ENCODE assay signal across 8 cellular contexts in the genomic region with DNA sequence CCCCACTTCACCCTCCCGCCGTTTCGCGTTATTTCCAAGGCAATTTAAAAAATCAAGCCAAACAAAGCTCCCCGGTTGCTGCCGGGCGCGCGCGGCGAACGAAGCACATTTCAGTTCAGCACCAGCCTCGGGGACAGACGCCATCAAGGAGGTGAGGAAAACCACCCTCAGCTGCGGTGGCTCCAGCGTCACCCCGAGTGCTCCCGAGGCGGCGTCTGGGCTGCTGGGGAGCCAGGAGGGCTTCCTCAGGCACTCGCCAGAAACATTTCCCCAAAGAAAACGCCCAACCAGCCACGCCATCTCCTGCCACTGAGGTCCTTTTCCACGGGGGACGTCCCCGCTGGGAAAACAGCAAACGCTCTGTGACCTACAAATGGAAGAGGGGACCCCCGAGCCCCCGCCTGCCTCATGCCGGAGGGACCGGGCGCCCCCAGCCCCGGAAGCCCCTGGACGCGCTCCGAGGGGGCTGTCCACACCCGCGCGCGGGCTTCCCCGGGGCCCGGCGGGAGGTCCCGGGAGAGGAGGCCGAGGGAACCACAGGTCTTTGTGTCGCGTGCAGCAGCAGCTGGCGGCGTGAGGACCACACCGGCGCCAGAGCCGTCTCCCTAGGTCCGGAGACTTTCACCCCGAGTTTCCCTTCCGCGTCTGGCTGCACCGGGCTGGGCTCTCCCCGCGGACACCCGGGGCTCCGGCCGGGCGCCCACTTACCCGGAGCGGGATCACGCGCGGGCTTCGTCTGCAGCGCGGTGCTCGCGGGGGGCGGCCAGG. TPM values are rescaled to one million over a fixed set of nuclear protein-coding genes. Genes with fewer than 3 reads are reported as not detected.
DNase-seq lines count a peak whose midpoint lies in the region; ATAC-seq and TF ChIP-seq lines count a peak whose summit lies in the region.

No MANE protein-coding gene starts in this region.

- WGBS in body of pancreas, 2 donors: 0 to 1% methylated on average over 28 to 67 of the region's 74 CpGs
- WGBS in smooth muscle cell (ENCODE audit: low lambda C conversion rate): 2% methylated on average over 74 of the region's 74 CpGs

- DNase-seq in Right ventricle myocardium inferior (ENCODE audit: missing footprints) (no peak), cardiac septum (ENCODE audit: low spot score) (no peak), HPDE6-E6E7 (ENCODE audit: extremely low spot score) (peak; percentile 68), T-helper 22 cell (ENCODE audit: low read depth) (peak; percentile 29), body of pancreas (peak; percentile 60 to 72 (median 66)), smooth muscle cell (lab: John Stamatoyannopoulos, UW; ENCODE audit: unreplicated experiment) (peak; percentile 45), COLO829 (ENCODE audit: low spot score) (no peak)

- peak overlapping the region; percentile 96 for H3K4me2 ChIP-seq in smooth muscle cell

- intact Hi-C loops in Right ventricle myocardium inferior (cut with DNase I): no loop called here
- intact Hi-C loops in cardiac septum (cut with DNase I): no loop called here
- intact Hi-C loops in body of pancreas (cut with DNase I): no loop called here

- peak in 1 of 3 donors; percentile 14 for TF ChIP-seq POLR2A in body of pancreas (IDR thresholded peaks at IDR 0.05)

- H3K36me3 ChIP-seq in body of pancreas (replicated peaks in 1 of 2; ENCODE audit: insufficient read depth in 1 of 2, low read depth in 2 of 2): no peaks in the 10 kb centered on the region
- H3K36me3 ChIP-seq in smooth muscle cell (ENCODE audit: low read depth): no peaks in the 10 kb centered on the region

- H3K4me1 ChIP-seq in body of pancreas (peaks cover 25% of the 10 kb centered on the region), smooth muscle cell (ENCODE audit: low read depth) (peaks cover 23% of the 10 kb centered on the region)

- H3K27me3 ChIP-seq in body of pancreas (peaks cover 0 to 10% of the 10 kb centered on the region in 2 donors), smooth muscle cell (ENCODE audit: low read depth) (peaks cover 56% of the 10 kb centered on the region)

- no peaks in the 10 kb centered on the region for H3F3A ChIP-seq in smooth muscle cell (ENCODE audit: low read depth)

- ATAC-seq in Right ventricle myocardium inferior: peak; percentile 75
- peak; percentile 81 for ATAC-seq in body of pancreas

- H3K27ac ChIP-seq in body of pancreas (no peak overlapping the region), smooth muscle cell (ENCODE audit: low read depth) (no peak overlapping the region)

- H3K4me3 ChIP-seq in body of pancreas: peak overlapping the region; percentile 20 to 31
- peak overlapping the region; percentile 68 for H3K4me3 ChIP-seq in iPS-18c (ENCODE audit: insufficient read depth, low read depth, low read length)
- peak overlapping the region; percentile 58 for H3K4me3 ChIP-seq in smooth muscle cell

- TF ChIP-seq CTCF in body of pancreas (IDR thresholded peaks at IDR 0.05) (no peak), smooth muscle cell (IDR thresholded peaks at IDR 0.05; ENCODE audit: borderline replicate concordance, insufficient read depth, poor library complexity, severe bottlenecking) (no peak)

- no peaks in the 10 kb centered on the region for H3K9me3 ChIP-seq in body of pancreas
- peaks cover 2% of the 10 kb centered on the region for H3K9me3 ChIP-seq in iPS-18c (ENCODE audit: control insufficient read depth, insufficient read depth, low read length)
- no peaks in the 10 kb centered on the region for H3K9me3 ChIP-seq in smooth muscle cell (replicated peaks; ENCODE audit: low read depth)

- no peaks in the 10 kb centered on the region for H4K20me1 ChIP-seq in smooth muscle cell (ENCODE audit: low read depth)

- no peak overlapping the region for H3K9ac ChIP-seq in smooth muscle cell (ENCODE audit: low read depth)

- no peak overlapping the region for H2AFZ ChIP-seq in smooth muscle cell (ENCODE audit: low read depth)

- no peaks in the 10 kb centered on the region for H3K79me2 ChIP-seq in smooth muscle cell (ENCODE audit: low read depth)

RNA-seq across cellular contexts. Expression of a gene that starts 0.4 kb away (rescaled TPM):
- total RNA-seq in Right ventricle myocardium inferior (not detected), cardiac septum (0.24 TPM), body of pancreas (1 to 10 TPM in 1 of 2 donors, under 1 TPM in 1; 0.66 to 3.1 TPM), smooth muscle cell (0.58 and 3.1 TPM in 2 replicates)
- 2.6 and 2.7 TPM in 2 replicates for polyA plus RNA-seq in smooth muscle cell

Comparison
In these comparisons a context has a peak if more than half of its experiments do, and no peak if none do; other contexts are left out.
1. DNase-seq: peak in HPDE6-E6E7 (single experiment), T-helper 22 cell (single experiment), body of pancreas (4 of 4) and smooth muscle cell (single experiment); none in Right ventricle myocardium inferior (single experiment), cardiac septum (single experiment) and COLO829 (single experiment).
2. Peak in every context shown above with its lines, with median percentiles within 50 percentile points of each other: H3K4me3 ChIP-seq.